19 cellular contexts compared by ENCODE assay signal in the genomic region with DNA sequence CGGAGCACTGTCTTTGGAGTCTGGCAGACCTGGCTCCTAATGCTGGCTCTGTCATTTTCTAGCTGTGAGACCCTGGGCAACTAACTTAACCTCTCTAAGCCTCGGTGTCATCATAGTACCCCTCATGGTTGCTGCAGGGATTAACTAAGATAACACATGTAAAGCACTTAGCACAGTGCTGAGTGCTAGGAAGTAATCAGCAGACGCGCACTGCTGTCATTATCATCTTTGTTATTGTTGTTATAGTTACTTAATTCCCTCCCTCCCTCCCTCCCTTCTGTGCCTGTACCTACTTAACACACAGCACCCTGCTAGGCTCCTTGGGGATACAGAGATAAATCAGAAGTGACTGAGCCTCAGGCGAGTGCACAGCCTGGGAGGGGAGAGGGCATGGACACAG.
DNase-seq lines count a peak whose midpoint lies in the region; ATAC-seq and TF ChIP-seq lines count a peak whose summit lies in the region.
"Had no signal": no experiment of that assay in that cellular context is flagged by ENCODE, and none has a peak within 500 bp of the region (broad histone marks: within the 10 kb centered on the region; RNA-seq: fewer than 3 reads in every experiment).

No MANE protein-coding gene starts in this region.

- peaks cover 23% of the 10 kb centered on the region for H3K36me3 Mint-ChIP-seq in endothelial cell (ENCODE audit: low read depth, unreplicated experiment)
- no peaks in the 10 kb centered on the region for H3K36me3 Mint-ChIP-seq in neural crest cell (ENCODE audit: low read depth)
- no peaks in the 10 kb centered on the region for H3K36me3 Mint-ChIP-seq in stimulated activated naive B cell treated with anti-CD40 and anti-IgM and Interleukin-4, amounts not matched to agents 10 μg/mL and 1 μg/mL and 100 μg/mL, for 72 hours
- H3K36me3 Mint-ChIP-seq: IgD-negative memory B cell had no signal

- peaks cover 21% of the 10 kb centered on the region for H3K27me3 Mint-ChIP-seq in endothelial cell (ENCODE audit: unreplicated experiment)
- H3K27me3 Mint-ChIP-seq in neural crest cell (ENCODE audit: low read depth) = no peaks in the 10 kb centered on the region
- H3K27me3 Mint-ChIP-seq in stimulated activated naive B cell treated with anti-CD40 and anti-IgM and Interleukin-4, amounts not matched to agents 10 μg/mL and 1 μg/mL and 100 μg/mL, for 72 hours = peaks cover 0 to 3% of the 10 kb centered on the region in 2 donors
- H3K27me3 Mint-ChIP-seq: CD4-positive, alpha-beta T cell; IgD-negative memory B cell had no signal

- H3K4me3 Mint-ChIP-seq in endothelial cell (ENCODE audit: unreplicated experiment) = peak overlapping the region; percentile 23
- H3K4me3 Mint-ChIP-seq in neural crest cell = no peak overlapping the region
- no peak overlapping the region for H3K4me3 Mint-ChIP-seq in stimulated activated naive B cell treated with anti-CD40 and anti-IgM and Interleukin-4, amounts not matched to agents 10 μg/mL and 1 μg/mL and 100 μg/mL, for 72 hours
- H3K4me3 Mint-ChIP-seq: CD4-positive, alpha-beta T cell; GM23338; IgD-negative memory B cell had no signal

- CTCF ChIA-PET in HEK293 (lab: Yijun Ruan, JAX) = interaction anchor here (5.7 kb wide), 1 partner anchor 570 kb away, joined by 70 read pairs; no protein-coding TSS in a partner anchor

- no peak overlapping the region for H3K27ac Mint-ChIP-seq in endothelial cell (ENCODE audit: unreplicated experiment)
- H3K27ac Mint-ChIP-seq in neural crest cell (ENCODE audit: unreplicated experiment) = peak overlapping the region; percentile 27
- H3K27ac Mint-ChIP-seq in stimulated activated naive B cell treated with anti-CD40 and anti-IgM and Interleukin-4, amounts not matched to agents 10 μg/mL and 1 μg/mL and 100 μg/mL, for 72 hours = no peak overlapping the region
- H3K27ac Mint-ChIP-seq: CD4-positive, alpha-beta T cell; GM23338; IgD-negative memory B cell had no signal

- no peak for TF ChIP-seq CTCF in HEK293 (tag by site-specific recombination; IDR thresholded peaks at IDR 0.05)
- no peak for TF ChIP-seq CTCF in endothelial cell (IDR thresholded peaks at IDR 0.05; ENCODE audit: unreplicated experiment)
- no peak for TF ChIP-seq CTCF in neural crest cell (conservative IDR thresholded peaks at IDR 0.05)

- H3K9me3 ChIP-seq in HEK293 (ENCODE audit: control insufficient read depth, insufficient read depth, low read depth, low read length) = no peaks in the 10 kb centered on the region
- H3K9me3 ChIP-seq: Caco-2, Peyer's patch had no signal

- POLR2A ChIA-PET in HEK293 (lab: Yijun Ruan, JAX) = no interaction called here

- peaks cover 0 to 12% of the 10 kb centered on the region in 2 experiments; a peak in 1 of 3 replicates for H3K36me3 ChIP-seq in HEK293 (ENCODE audit: control insufficient read depth in 2 of 2, insufficient read depth in 1 of 2, low read length in 2 of 2)
- H3K36me3 ChIP-seq: Peyer's patch had no signal

- H3K27ac ChIP-seq in HEK293 (ENCODE audit: extremely low read depth, low read depth, low read length) = no peak overlapping the region
- H3K27ac ChIP-seq: Peyer's patch had no signal

- no peaks in the 10 kb centered on the region; the same call in 1 of the 2 replicates for H3K4me1 ChIP-seq in HEK293 (ENCODE audit: control insufficient read depth, insufficient read depth, low read length)

- no peak for ATAC-seq in stimulated activated naive B cell treated with anti-CD40 and anti-IgM and Interleukin-4, amounts not matched to agents 10 μg/mL and 1 μg/mL and 100 μg/mL, for 72 hours (replicated peaks)
- ATAC-seq: GM12878, GM23338 had no signal

- H3K4me1 Mint-ChIP-seq in endothelial cell (ENCODE audit: unreplicated experiment) (peaks cover 17% of the 10 kb centered on the region), neural crest cell (peaks cover 51% of the 10 kb centered on the region)
- H3K4me1 Mint-ChIP-seq in stimulated activated naive B cell treated with anti-CD40 and anti-IgM and Interleukin-4, amounts not matched to agents 10 μg/mL and 1 μg/mL and 100 μg/mL, for 72 hours = peaks cover 5 to 11% of the 10 kb centered on the region in 2 donors

- DNase-seq in NCI-H82 (lab: John Stamatoyannopoulos, UW) (peak; percentile 74), NCI-H82 treated with DMSO at 0.1 percent for 48 hours (lab: John Stamatoyannopoulos, UW; ENCODE audit: unreplicated experiment) (no peak), endothelial cell (ENCODE audit: low spot score) (no peak), neural crest cell (ENCODE audit: low read depth, low spot score) (no peak)
- no peak for DNase-seq in stimulated activated naive B cell treated with anti-CD40 and anti-IgM and Interleukin-4, amounts not matched to agents 10 μg/mL and 1 μg/mL and 100 μg/mL, for 72 hours
- no peak for DNase-seq in activated CD4-positive, alpha-beta T cell treated with anti-CD3 and anti-CD28 coated beads, Interleukin-2, amount 50 U/mL, for 1 hour
- no peak for DNase-seq in stimulated activated CD4-positive, alpha-beta T cell treated with anti-CD3 and anti-CD28 coated beads, Interleukin-2, amount 100 ng/mL, for 48 hours
- DNase-seq: Caco-2, EL, HCEC 1CT, Karpas-422, NCI-H1417 treated with DMSO at 0.1 percent for 48 hours, NCI-H2029 had no signal

- H3K4me3 ChIP-seq in HEK293 (ENCODE audit: low read depth, low read length) = no peak overlapping the region
- H3K4me3 ChIP-seq: GM12878, GM23338, Peyer's patch had no signal

- H3K9me3 Mint-ChIP-seq in endothelial cell (ENCODE audit: unreplicated experiment) = no peaks in the 10 kb centered on the region
- no peaks in the 10 kb centered on the region for H3K9me3 Mint-ChIP-seq in neural crest cell
- no peaks in the 10 kb centered on the region for H3K9me3 Mint-ChIP-seq in stimulated activated naive B cell treated with anti-CD40 and anti-IgM and Interleukin-4, amounts not matched to agents 10 μg/mL and 1 μg/mL and 100 μg/mL, for 72 hours
- H3K9me3 Mint-ChIP-seq: CD4-positive, alpha-beta T cell; GM23338; IgD-negative memory B cell had no signal

TF ChIP-seq in HEK293, 187 proteins besides CTCF, POLR2A, EP300 and RAD21:
- peak; percentile 76 for TF ChIP-seq WT1 (tag by site-specific recombination; IDR thresholded peaks at IDR 0.05)
- 0 out of 2 replicates have a peak, but pooled peaks have one; percentile 20 for TF ChIP-seq ZIC2 (tag by site-specific recombination; IDR thresholded peaks at IDR 0.05)
- no peak for TF ChIP-seq SALL2 (tag by site-specific recombination; IDR thresholded peaks at IDR 0.05; ENCODE audit: borderline replicate concordance)
